In genomic region chr5:154813736-154814135, GRCh38 we compare ENCODE assay signal across 17 cellular contexts. TPM values are rescaled to one million over a fixed set of nuclear protein-coding genes. Genes with fewer than 3 reads are reported as not detected.
DNase-seq lines count a peak whose midpoint lies in the region; ATAC-seq and TF ChIP-seq lines count a peak whose summit lies in the region.
"Had no signal": no experiment of that assay in that cellular context is flagged by ENCODE, and none has a peak within 500 bp of the region (broad histone marks: within the 10 kb centered on the region; RNA-seq: fewer than 3 reads in every experiment).

No MANE protein-coding gene starts in this region.

- no peaks in the 10 kb centered on the region for H3K79me1 ChIP-seq in trophoblast cell (ENCODE audit: low read length)

- H2BK5ac ChIP-seq in trophoblast cell (ENCODE audit: low read depth, low read length, poor library complexity): no peak overlapping the region

- ATAC-seq in CD4-positive, alpha-beta T cell (ENCODE audit: poor library complexity): peak; percentile 82
- ATAC-seq in natural killer cell treated with Interleukin-12 subunit alpha and Interleukin-12 subunit beta and Interleukin-15 and Interleukin-18, amount 100 ng/mL, for 72 hours: peak; percentile 59 to 61
- no peak for ATAC-seq in GM19395 (IDR thresholded peaks at IDR 0.05; ENCODE audit: unreplicated experiment)

- H3K27ac Mint-ChIP-seq in CD4-positive, alpha-beta T cell: peak overlapping the region; percentile 91
- peak overlapping the region in 1 of 2 donors; percentile 45 for H3K27ac Mint-ChIP-seq in natural killer cell treated with Interleukin-12 subunit alpha and Interleukin-12 subunit beta and Interleukin-15 and Interleukin-18, amount 100 ng/mL, for 72 hours
- H3K27ac Mint-ChIP-seq: mesothelial cell of epicardium had no signal

- H2BK12ac ChIP-seq in trophoblast cell (ENCODE audit: low read length): no peak overlapping the region

- intact Hi-C loops in CD4-positive, alpha-beta T cell (cut with DNase I, micrococcal nuclease): loop anchor here (2.0 to 5.0 kb wide), 2 partner anchors 44 to 59 kb away; partner anchors contain the start of genes CNOT8 (in 2 of the 2) and LARP1 (in 1 of the 2)

- no peak overlapping the region for H3K4me3 Mint-ChIP-seq in CD4-positive, alpha-beta T cell
- H3K4me3 Mint-ChIP-seq in natural killer cell treated with Interleukin-12 subunit alpha and Interleukin-12 subunit beta and Interleukin-15 and Interleukin-18, amount 100 ng/mL, for 72 hours: no peak overlapping the region
- H3K4me3 Mint-ChIP-seq: mesothelial cell of epicardium had no signal

- peak in 9 of 10 experiments; percentile 11 to 47 (median 37) for DNase-seq in CD4-positive, alpha-beta T cell
- DNase-seq in RWPE1 (ENCODE audit: low spot score) (no peak), activated gamma-delta T cell (lab: John Stamatoyannopoulos, UW) (peak; percentile 23), dedifferentiated amniotic fluid mesenchymal stem cell (ENCODE audit: extremely low spot score) (no peak), NCI-H446 treated with DMSO at 0.1 percent for 48 hours (lab: John Stamatoyannopoulos, UW) (no peak), trophoblast cell (no peak)
- no peak for DNase-seq in natural killer cell treated with Interleukin-12 subunit alpha and Interleukin-12 subunit beta and Interleukin-15 and Interleukin-18, amount 100 ng/mL, for 72 hours (ENCODE audit: low spot score)
- DNase-seq: activated CD4-positive, CD25-positive, alpha-beta regulatory T cell treated with anti-CD3 and anti-CD28 coated beads, Interleukin-2, amount 50 U/mL, for 72 hours; EL; erythroblast; glutamatergic neuron; islet precursor cell; NCI-H510A treated with DMSO at 0.1 percent for 48 hours had no signal

- no peak overlapping the region for H2BK120ac ChIP-seq in trophoblast cell (ENCODE audit: insufficient read depth, low read length, poor library complexity)

- H3K18ac ChIP-seq in trophoblast cell (ENCODE audit: low read length): no peak overlapping the region

- no peak overlapping the region for H4K91ac ChIP-seq in trophoblast cell (ENCODE audit: low read depth, low read length)

- no peak overlapping the region for H3K27ac ChIP-seq in CD4-positive, alpha-beta T cell (ENCODE audit: low read depth, low read length)
- H3K27ac ChIP-seq in RWPE1 (peak overlapping the region; percentile 43), trophoblast cell (ENCODE audit: low read depth, low read length) (no peak overlapping the region)
- H3K27ac ChIP-seq: thoracic aorta had no signal

- no peak overlapping the region for H3K9ac ChIP-seq in trophoblast cell (ENCODE audit: low read length)

- no peaks in the 10 kb centered on the region for H3K79me2 ChIP-seq in trophoblast cell (ENCODE audit: control insufficient read depth, insufficient read depth, low read length, poor library complexity)

- H3K36me3 Mint-ChIP-seq in CD4-positive, alpha-beta T cell (ENCODE audit: low read depth): peaks cover 87% of the 10 kb centered on the region
- H3K36me3 Mint-ChIP-seq in natural killer cell treated with Interleukin-12 subunit alpha and Interleukin-12 subunit beta and Interleukin-15 and Interleukin-18, amount 100 ng/mL, for 72 hours: peaks cover 27% of the 10 kb centered on the region

- no peak overlapping the region for H2AK5ac ChIP-seq in trophoblast cell (ENCODE audit: low read length)

- peaks cover 40% of the 10 kb centered on the region for H3K4me1 Mint-ChIP-seq in CD4-positive, alpha-beta T cell (ENCODE audit: low read depth)
- peaks cover 18 to 32% of the 10 kb centered on the region in 2 donors for H3K4me1 Mint-ChIP-seq in natural killer cell treated with Interleukin-12 subunit alpha and Interleukin-12 subunit beta and Interleukin-15 and Interleukin-18, amount 100 ng/mL, for 72 hours (ENCODE audit: low read depth in 2 of 2)

- POLR2A ChIA-PET in CD4-positive, alpha-beta T cell (lab: Charles Lee): interaction anchor here (1.5 kb wide), 1 partner anchor 44 kb away, joined by 7 read pairs; no protein-coding TSS in a partner anchor
- POLR2A ChIA-PET in RWPE1 (lab: Yijun Ruan, JAX; ENCODE audit: low non-redundant PET): interaction anchor here (0.5 kb wide), 1 partner anchor 48 kb away, joined by 5 read pairs; no protein-coding TSS in a partner anchor

- H3K4me1 ChIP-seq in trophoblast cell (ENCODE audit: control insufficient read depth in 1 of 2, insufficient read depth in 2 of 2, low read length in 2 of 2): no peaks in the 10 kb centered on the region

- no peak for TF ChIP-seq CTCF in CD4-positive, alpha-beta T cell (IDR thresholded peaks at IDR 0.05)
- TF ChIP-seq CTCF in RWPE1 (conservative IDR thresholded peaks at IDR 0.05; ENCODE audit: low read depth): no peak

- no peaks in the 10 kb centered on the region for H3K9me3 ChIP-seq in CD4-positive, alpha-beta T cell (ENCODE audit: control insufficient read depth, low read length)
- no peaks in the 10 kb centered on the region for H3K9me3 ChIP-seq in trophoblast cell (ENCODE audit: insufficient read depth, low read depth, low read length)
- H3K9me3 ChIP-seq: thoracic aorta had no signal

- no peak overlapping the region for H4K8ac ChIP-seq in trophoblast cell (ENCODE audit: low read depth, low read length)

- H3K14ac ChIP-seq in trophoblast cell (ENCODE audit: low read length): no peak overlapping the region

- no peaks in the 10 kb centered on the region for H3K9me3 Mint-ChIP-seq in CD4-positive, alpha-beta T cell
- no peaks in the 10 kb centered on the region for H3K9me3 Mint-ChIP-seq in natural killer cell treated with Interleukin-12 subunit alpha and Interleukin-12 subunit beta and Interleukin-15 and Interleukin-18, amount 100 ng/mL, for 72 hours
- H3K9me3 Mint-ChIP-seq: mesothelial cell of epicardium had no signal

- H3K23ac ChIP-seq in trophoblast cell (ENCODE audit: low read length): no peak overlapping the region

- no peaks in the 10 kb centered on the region for H3K27me3 Mint-ChIP-seq in CD4-positive, alpha-beta T cell
- no peaks in the 10 kb centered on the region for H3K27me3 Mint-ChIP-seq in natural killer cell treated with Interleukin-12 subunit alpha and Interleukin-12 subunit beta and Interleukin-15 and Interleukin-18, amount 100 ng/mL, for 72 hours

- no peak overlapping the region for H3K4me2 ChIP-seq in trophoblast cell (ENCODE audit: low read length)

- H3K4me3 ChIP-seq in trophoblast cell (ENCODE audit: low read depth, low read length): no peak overlapping the region
- H3K4me3 ChIP-seq: skin epidermis, thoracic aorta had no signal

- H3K27me3 ChIP-seq in CD4-positive, alpha-beta T cell (ENCODE audit: control insufficient read depth, insufficient read depth, low read length): no peaks in the 10 kb centered on the region
- H3K27me3 ChIP-seq in trophoblast cell (ENCODE audit: insufficient read depth, low read length): no peaks in the 10 kb centered on the region

- WGBS in trophoblast cell (ENCODE audit: extremely low coverage, insufficient coverage, insufficient read length): no CpG with 5 or more reads among the region's 10 CpGs

- H3K36me3 ChIP-seq in trophoblast cell (ENCODE audit: control insufficient read depth in 1 of 2, insufficient read depth in 2 of 2, low read length in 2 of 2): peaks cover 55 to 68% of the 10 kb centered on the region in 2 experiments

- H4K12ac ChIP-seq in trophoblast cell (ENCODE audit: low read depth, low read length): no peak overlapping the region

- H3K4ac ChIP-seq in trophoblast cell (ENCODE audit: low read depth, low read length): no peak overlapping the region

- CTCF ChIA-PET in CD4-positive, alpha-beta T cell (lab: Charles Lee): no interaction called here
- CTCF ChIA-PET in RWPE1 (lab: Yijun Ruan, JAX): interaction anchor here (0.6 to 1.2 kb wide), 4 partner anchors 8 to 174 kb away, joined by 3 read pairs; no protein-coding TSS in a partner anchor

- H2AFZ ChIP-seq in trophoblast cell (ENCODE audit: insufficient read depth, low read length, poor library complexity): no peak overlapping the region

RNA-seq across cellular contexts. Expression of gene FAXDC2, which starts 36.7 kb away (rescaled TPM):
- not detected for total RNA-seq in CD4-positive, alpha-beta T cell
- total RNA-seq in natural killer cell treated with Interleukin-12 subunit alpha and Interleukin-12 subunit beta and Interleukin-15 and Interleukin-18, amount 100 ng/mL, for 72 hours: not detected
- 1.6 and 2.0 TPM in 2 replicates for polyA plus RNA-seq in trophoblast cell (2013)

RNA-seq across cellular contexts. Expression of gene CNOT8, which starts 44.7 kb away (rescaled TPM):
- total RNA-seq in CD4-positive, alpha-beta T cell: 100 to 1,000 TPM; 125 to 133 TPM
- total RNA-seq in natural killer cell treated with Interleukin-12 subunit alpha and Interleukin-12 subunit beta and Interleukin-15 and Interleukin-18, amount 100 ng/mL, for 72 hours: 10 to 100 TPM; 65.3 to 67.1 TPM
- 29.6 and 30.5 TPM in 2 replicates for polyA plus RNA-seq in trophoblast cell (2013)

RNA-seq across cellular contexts. Expression of gene LARP1, which starts 58.6 kb away (rescaled TPM):
- total RNA-seq in CD4-positive, alpha-beta T cell: 10 to 100 TPM; 88.7 to 97.6 TPM
- total RNA-seq in natural killer cell treated with Interleukin-12 subunit alpha and Interleukin-12 subunit beta and Interleukin-15 and Interleukin-18, amount 100 ng/mL, for 72 hours: 100 to 1,000 TPM; 193 to 369 TPM
- polyA plus RNA-seq in trophoblast cell (2013): 106 and 113 TPM in 2 replicates

Comparison
In these comparisons a context has a peak if more than half of its experiments do, and no peak if none do; other contexts are left out.
1. DNase-seq: peak in CD4-positive, alpha-beta T cell (9 of 10) and activated gamma-delta T cell (single experiment); none in RWPE1 (single experiment), natural killer cell treated with Interleukin-12 subunit alpha and Interleukin-12 subunit beta and Interleukin-15 and Interleukin-18, amount 100 ng/mL, for 72 hours (single experiment), dedifferentiated amniotic fluid mesenchymal stem cell (single experiment), NCI-H446 treated with DMSO at 0.1 percent for 48 hours (single experiment) and trophoblast cell (0 of 2).